Comparison of ENCODE assay signal across 26 cellular contexts in the genomic region with DNA sequence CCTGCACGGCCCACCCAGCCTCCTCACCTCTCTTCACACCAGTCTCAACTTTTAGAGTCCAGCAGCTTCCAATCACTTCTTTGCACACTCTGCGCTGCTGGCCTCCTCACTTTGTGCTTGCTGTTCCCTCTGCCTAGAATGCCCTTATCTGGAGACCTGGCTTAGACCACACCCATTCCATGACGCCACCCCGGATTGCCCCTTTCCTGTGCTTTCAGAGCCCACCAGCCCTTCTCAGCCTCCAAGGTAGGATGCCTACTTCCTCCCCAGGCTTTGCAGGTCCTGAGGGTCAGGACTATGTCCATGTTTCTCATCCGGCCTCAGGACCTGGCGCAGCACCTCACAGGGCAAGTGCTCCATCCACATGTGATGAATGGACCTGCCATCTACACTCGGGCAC. TPM values are rescaled to one million over a fixed set of nuclear protein-coding genes. Genes with fewer than 3 reads are reported as not detected.
"Had no signal": no experiment of that assay in that cellular context is flagged by ENCODE, and none has a peak within 500 bp of the region (broad histone marks: within the 10 kb centered on the region; RNA-seq: fewer than 3 reads in every experiment).

No MANE protein-coding gene starts in this region.

- H3K27me3 Mint-ChIP-seq: naive thymus-derived CD4-positive, alpha-beta T cell had no signal

- H3K4me3 Mint-ChIP-seq: endodermal cell; naive thymus-derived CD4-positive, alpha-beta T cell; nephron progenitor cell had no signal

- H3K27me3 ChIP-seq: heart left ventricle, suprapubic skin, tibial artery, upper lobe of left lung, uterus had no signal

- DNase-seq: effector CD4-positive, alpha-beta T cell; endodermal cell; heart left ventricle; hippocampal formation; kidney glomerular epithelial cell; mammary epithelial cell; naive thymus-derived CD4-positive, alpha-beta T cell; nephron progenitor cell; stimulated activated CD4-positive, alpha-beta T cell treated with anti-CD3 and anti-CD28 coated beads, Interleukin-2, amount 100 ng/mL, for 48 hours; stimulated activated naive CD8-positive, alpha-beta T cell treated with anti-CD3 and anti-CD28 coated beads, Interleukin-15, Interleukin-2, amounts not matched to agents 100 U/mL and 50 U/mL, for 24 hours; tibial artery; upper lobe of left lung; uterus had no signal

- H3K9me3 ChIP-seq: heart left ventricle, suprapubic skin, tibial artery, upper lobe of left lung, uterus had no signal

- H3K4me1 ChIP-seq: suprapubic skin, uterus had no signal

- H3K27ac ChIP-seq: coronary artery, heart left ventricle, suprapubic skin, tibial artery, upper lobe of left lung, uterus had no signal

- ATAC-seq: esophagus mucosa; heart left ventricle; naive thymus-derived CD4-positive, alpha-beta T cell; stimulated activated naive CD8-positive, alpha-beta T cell treated with anti-CD3 and anti-CD28 coated beads, Interleukin-15, Interleukin-2, amounts not matched to agents 100 U/mL and 50 U/mL, for 24 hours had no signal

- H3K9me3 Mint-ChIP-seq: endodermal cell, nephron progenitor cell had no signal

- H3K4me3 ChIP-seq: coronary artery, heart left ventricle, smooth muscle cell, suprapubic skin, tibial artery, upper lobe of left lung, uterus had no signal

- H3K27ac Mint-ChIP-seq: endodermal cell had no signal

- H3K36me3 ChIP-seq: uterus had no signal

RNA-seq across cellular contexts. Expression of gene AVP, which starts 27.0 kb away (rescaled TPM):
- total RNA-seq: chondrocyte, dermis microvascular lymphatic vessel endothelial cell, endodermal cell, esophagus mucosa, fibroblast of lung, frontal cortex, glomerular endothelial cell, heart left ventricle, liver, mammary epithelial cell, mononuclear cell, osteoblast, pulmonary artery endothelial cell, smooth muscle cell, suprapubic skin, upper lobe of left lung, uterus had no signal
- polyA plus RNA-seq: fibroblast of lung; heart left ventricle; mammary epithelial cell; naive thymus-derived CD4-positive, alpha-beta T cell; smooth muscle cell had no signal

RNA-seq across cellular contexts. Expression of gene OXT, which starts 40.1 kb away (rescaled TPM):
- total RNA-seq: chondrocyte, dermis microvascular lymphatic vessel endothelial cell, endodermal cell, esophagus mucosa, fibroblast of lung, frontal cortex, glomerular endothelial cell, mammary epithelial cell, mononuclear cell, osteoblast, pulmonary artery endothelial cell, smooth muscle cell had no signal
- polyA plus RNA-seq: fibroblast of lung, heart left ventricle, mammary epithelial cell had no signal
